ENCODE assay signal across 24 cellular contexts in the genomic region with DNA sequence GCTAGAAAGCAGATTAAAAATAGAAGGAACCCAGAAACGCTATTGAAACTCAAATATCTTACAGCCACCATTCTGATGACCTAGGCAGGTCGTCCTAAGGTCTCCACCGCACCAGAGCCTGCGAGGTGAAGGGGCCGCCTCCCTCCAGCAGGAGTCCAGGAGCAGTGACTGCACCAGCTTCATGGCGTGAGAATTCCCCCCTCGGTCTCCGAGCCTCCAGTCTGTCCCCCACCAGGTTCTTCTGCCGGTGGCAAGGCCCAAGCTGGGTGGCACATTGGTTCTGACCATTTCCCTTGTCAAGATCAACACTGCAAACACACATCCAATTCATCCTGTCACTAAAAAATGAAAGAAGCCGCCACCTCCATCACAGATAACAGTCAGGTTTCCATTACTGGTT.
"Had no signal": no experiment of that assay in that cellular context is flagged by ENCODE, and none has a peak within 500 bp of the region (broad histone marks: within the 10 kb centered on the region; RNA-seq: fewer than 3 reads in every experiment).

No MANE protein-coding gene starts in this region.

- H3K36me3 ChIP-seq: esophagus squamous epithelium, heart right ventricle, neural progenitor cell, ovary, sigmoid colon, thoracic aorta, transverse colon, vagina had no signal

- H2AFZ ChIP-seq: neural progenitor cell had no signal

- H3K27ac Mint-ChIP-seq: effector memory CD8-positive, alpha-beta T cell; memory B cell; mesothelial cell of epicardium; naive B cell; natural killer cell treated with Interleukin-12 subunit alpha and Interleukin-12 subunit beta and Interleukin-15 and Interleukin-18, amount 100 ng/mL, for 72 hours; neural progenitor cell; stimulated activated memory B cell treated with anti-CD40 and anti-IgM and Interleukin-4, amounts not matched to agents 10 μg/mL and 1 μg/mL and 100 μg/mL, for 72 hours had no signal

- H3K9ac ChIP-seq: neural progenitor cell had no signal

- H3K27ac ChIP-seq: esophagus squamous epithelium, heart right ventricle, neural progenitor cell, ovary, thoracic aorta, transverse colon, vagina had no signal

- H3K4me1 Mint-ChIP-seq: memory B cell; naive B cell; stimulated activated memory B cell treated with anti-CD40 and anti-IgM and Interleukin-4, amounts not matched to agents 10 μg/mL and 1 μg/mL and 100 μg/mL, for 72 hours had no signal

- H3K36me3 Mint-ChIP-seq: memory B cell; mesothelial cell of epicardium; naive B cell; natural killer cell treated with Interleukin-12 subunit alpha and Interleukin-12 subunit beta and Interleukin-15 and Interleukin-18, amount 100 ng/mL, for 72 hours; stimulated activated memory B cell treated with anti-CD40 and anti-IgM and Interleukin-4, amounts not matched to agents 10 μg/mL and 1 μg/mL and 100 μg/mL, for 72 hours had no signal

- H3K9me3 ChIP-seq: esophagus squamous epithelium, heart right ventricle, mucosa of descending colon, ovary, sigmoid colon, thoracic aorta, transverse colon, vagina had no signal

- ATAC-seq: effector memory CD8-positive, alpha-beta T cell; heart right ventricle; mucosa of descending colon; natural killer cell treated with Interleukin-12 subunit alpha and Interleukin-12 subunit beta and Interleukin-15 and Interleukin-18, amount 100 ng/mL, for 72 hours; stimulated activated memory B cell treated with anti-CD40 and anti-IgM and Interleukin-4, amounts not matched to agents 10 μg/mL and 1 μg/mL and 100 μg/mL, for 72 hours; stimulated activated naive CD8-positive, alpha-beta T cell treated with anti-CD3 and anti-CD28 coated beads, Interleukin-15, Interleukin-2, amounts not matched to agents 100 U/mL and 50 U/mL, for 24 hours had no signal

- H3K9me3 Mint-ChIP-seq: effector memory CD8-positive, alpha-beta T cell; memory B cell; mesothelial cell of epicardium; natural killer cell treated with Interleukin-12 subunit alpha and Interleukin-12 subunit beta and Interleukin-15 and Interleukin-18, amount 100 ng/mL, for 72 hours; stimulated activated memory B cell treated with anti-CD40 and anti-IgM and Interleukin-4, amounts not matched to agents 10 μg/mL and 1 μg/mL and 100 μg/mL, for 72 hours had no signal

- H3K4me3 Mint-ChIP-seq: effector memory CD8-positive, alpha-beta T cell; memory B cell; mesothelial cell of epicardium; naive B cell; natural killer cell treated with Interleukin-12 subunit alpha and Interleukin-12 subunit beta and Interleukin-15 and Interleukin-18, amount 100 ng/mL, for 72 hours; neural progenitor cell; stimulated activated memory B cell treated with anti-CD40 and anti-IgM and Interleukin-4, amounts not matched to agents 10 μg/mL and 1 μg/mL and 100 μg/mL, for 72 hours had no signal

- H3K27me3 ChIP-seq: esophagus squamous epithelium, heart right ventricle, neural progenitor cell, ovary, sigmoid colon, transverse colon, vagina had no signal

- DNase-seq: cerebellar nuclear complex; cortex of kidney; effector memory CD8-positive, alpha-beta T cell; erythroblast; esophagus squamous epithelium; foreskin melanocyte; glutamatergic neuron; heart right ventricle; hippocampal formation; mucosa of descending colon; naive B cell; sigmoid colon; stimulated activated CD4-positive, alpha-beta T cell treated with anti-CD3 and anti-CD28 coated beads, Interleukin-4, amount 100 ng/mL, for 4 hours; stimulated activated naive CD8-positive, alpha-beta T cell treated with anti-CD3 and anti-CD28 coated beads, Interleukin-15, Interleukin-2, amounts not matched to agents 100 U/mL and 50 U/mL, for 24 hours; transverse colon had no signal

- H3K4me2 ChIP-seq: neural progenitor cell had no signal

- H3K4me3 ChIP-seq: esophagus squamous epithelium, heart right ventricle, lung, mucosa of descending colon, neural progenitor cell, ovary, sigmoid colon, thoracic aorta, transverse colon, vagina had no signal
